ENCODE assay signal across 8 cellular contexts in the genomic region with DNA sequence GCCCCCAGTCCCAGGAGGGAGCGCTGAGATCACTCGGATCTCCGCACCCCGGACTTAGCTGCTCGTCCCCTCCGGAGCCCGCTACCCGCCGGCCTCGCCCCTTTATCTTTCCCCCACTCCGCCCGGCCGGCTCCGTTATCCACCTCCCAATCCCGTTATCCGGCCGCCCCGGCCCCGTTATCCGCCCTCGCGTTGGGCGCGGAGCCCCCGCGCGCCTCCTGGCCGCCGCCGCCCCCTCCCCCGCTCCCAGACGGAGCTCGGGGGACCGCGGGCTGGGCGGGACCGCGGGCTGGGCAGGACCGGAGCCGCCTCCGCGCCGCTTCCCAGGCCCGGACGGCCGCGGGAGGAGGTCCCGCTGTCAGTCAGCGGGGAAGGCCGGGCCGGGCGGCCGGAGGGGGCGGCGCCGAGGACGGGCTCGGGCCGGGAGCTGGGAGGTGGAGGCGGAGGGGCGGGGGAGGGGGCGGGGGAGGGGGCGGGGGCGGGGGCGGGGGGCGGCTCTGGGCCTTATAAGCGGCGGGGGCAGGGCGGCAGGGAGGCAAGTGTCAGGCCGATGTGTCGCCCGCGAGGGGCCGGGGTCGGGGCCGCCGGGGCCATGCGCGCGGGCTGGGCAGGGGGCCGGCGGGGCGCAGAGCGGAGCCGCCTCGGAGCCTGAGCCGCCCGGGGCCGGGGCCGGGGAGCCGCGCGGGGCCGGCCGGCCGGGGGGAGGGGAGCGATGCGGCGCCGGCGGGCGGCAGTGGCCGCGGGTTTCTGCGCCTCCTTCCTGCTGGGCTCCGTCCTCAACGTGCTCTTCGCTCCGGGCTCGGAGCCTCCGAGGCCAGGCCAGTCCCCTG. TPM values are rescaled to one million over a fixed set of nuclear protein-coding genes. Genes with fewer than 3 reads are reported as not detected.
A peak's percentile ranks its signal among the peaks of the same experiment; 100 is the strongest.
DNase-seq lines count a peak whose midpoint lies in the region; ATAC-seq and TF ChIP-seq lines count a peak whose summit lies in the region.

A gene with protein sequence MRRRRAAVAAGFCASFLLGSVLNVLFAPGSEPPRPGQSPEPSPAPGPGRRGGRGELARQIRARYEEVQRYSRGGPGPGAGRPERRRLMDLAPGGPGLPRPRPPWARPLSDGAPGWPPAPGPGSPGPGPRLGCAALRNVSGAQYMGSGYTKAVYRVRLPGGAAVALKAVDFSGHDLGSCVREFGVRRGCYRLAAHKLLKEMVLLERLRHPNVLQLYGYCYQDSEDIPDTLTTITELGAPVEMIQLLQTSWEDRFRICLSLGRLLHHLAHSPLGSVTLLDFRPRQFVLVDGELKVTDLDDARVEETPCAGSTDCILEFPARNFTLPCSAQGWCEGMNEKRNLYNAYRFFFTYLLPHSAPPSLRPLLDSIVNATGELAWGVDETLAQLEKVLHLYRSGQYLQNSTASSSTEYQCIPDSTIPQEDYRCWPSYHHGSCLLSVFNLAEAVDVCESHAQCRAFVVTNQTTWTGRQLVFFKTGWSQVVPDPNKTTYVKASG (plus strand): TSS at position 534 of the 830 bp plus-strand sequence. CDS start 179 bp downstream, at position 713.

- H3K27me3 Mint-ChIP-seq in T-helper 2 cell treated with Interferon-gamma antibody and Interleukin-4, amounts not matched to agents 5 μg/mL and 100 μg/mL, for 36 hours (ENCODE audit: low read depth), result peaks cover 68% of the 10 kb centered on the region

- CTCF ChIA-PET in BJ (lab: Yijun Ruan, JAX), result interaction anchor here (0.7 to 1.7 kb wide), 4 partner anchors 20 to 178 kb away, joined by 3 to 5 read pairs (median 3); no protein-coding TSS in a partner anchor

- no peaks in the 10 kb centered on the region for H3K36me3 Mint-ChIP-seq in T-helper 2 cell treated with Interferon-gamma antibody and Interleukin-4, amounts not matched to agents 5 μg/mL and 100 μg/mL, for 36 hours (ENCODE audit: low read depth)

- H3K27me3 ChIP-seq in BJ (ENCODE audit: control insufficient read depth, insufficient read depth, low read length) (peaks cover 12% of the 10 kb centered on the region), dorsolateral prefrontal cortex (no peaks in the 10 kb centered on the region)

- H3K4me3 ChIP-seq in BJ (ENCODE audit: low read depth, low read length) (peak within 1 kb of the TSS; percentile 43), dorsolateral prefrontal cortex (peak within 1 kb of the TSS; percentile 54 to 88 (median 76))

- peak within 1 kb of the TSS; percentile 22 to 94 (median 81) for H3K27ac ChIP-seq in dorsolateral prefrontal cortex

- DNase-seq in BJ (ENCODE audit: low read depth) (no peak), dorsolateral prefrontal cortex (peak in 9 of 10 donors; percentile 36 to 85 (median 72)), left lobe of liver (ENCODE audit: low spot score) (peak; percentile 91), NK-92 (lab: John Stamatoyannopoulos, UW; ENCODE audit: unreplicated experiment) (no peak)
- peak; percentile 27 for DNase-seq in T-helper 2 cell treated with Interferon-gamma antibody and Interleukin-4, amounts not matched to agents 5 μg/mL and 100 μg/mL, for 36 hours (ENCODE audit: low spot score)
- DNase-seq in stimulated activated CD8-positive, alpha-beta memory T cell treated with anti-CD3 and anti-CD28 coated beads, Interleukin-4, amount 100 ng/mL, for 24 hours (ENCODE audit: low read depth), result peak; percentile 12

- H3K36me3 ChIP-seq in BJ (ENCODE audit: control insufficient read depth, insufficient read depth, low read length), result no peaks in the 10 kb centered on the region

- H3K4me3 Mint-ChIP-seq in T-helper 2 cell treated with Interferon-gamma antibody and Interleukin-4, amounts not matched to agents 5 μg/mL and 100 μg/mL, for 36 hours, result peak within 1 kb of the TSS; percentile 61

- no peak within 1 kb of the TSS for H3K27ac Mint-ChIP-seq in T-helper 2 cell treated with Interferon-gamma antibody and Interleukin-4, amounts not matched to agents 5 μg/mL and 100 μg/mL, for 36 hours

- intact Hi-C loops in dorsolateral prefrontal cortex (cut with DNase I), result loop anchor here in 1 of 2 donors (1.0 to 5.0 kb wide), 2 partner anchors 40 to 80 kb away; no protein-coding TSS in a partner anchor

- no peaks in the 10 kb centered on the region for H3K9me3 Mint-ChIP-seq in T-helper 2 cell treated with Interferon-gamma antibody and Interleukin-4, amounts not matched to agents 5 μg/mL and 100 μg/mL, for 36 hours

- peaks cover 3% of the 10 kb centered on the region for H3K4me1 Mint-ChIP-seq in T-helper 2 cell treated with Interferon-gamma antibody and Interleukin-4, amounts not matched to agents 5 μg/mL and 100 μg/mL, for 36 hours (ENCODE audit: low read depth)

- ATAC-seq in GM18867 (IDR thresholded peaks at IDR 0.05; ENCODE audit: unreplicated experiment) (peak; percentile 59), HG03571 (IDR thresholded peaks at IDR 0.05; ENCODE audit: unreplicated experiment) (peak; percentile 62), left lobe of liver (peak; percentile 92)

- POLR2A ChIA-PET in BJ (lab: Charles Lee), result interaction anchor here (0.5 to 0.6 kb wide), 4 partner anchors 16 to 321 kb away, joined by 3 to 15 read pairs (median 6); no protein-coding TSS in a partner anchor

- TF ChIP-seq CTCF in BJ (IDR thresholded peaks at IDR 0.05; ENCODE audit: insufficient read depth, low read depth, low read length) (no peak), dorsolateral prefrontal cortex (IDR thresholded peaks at IDR 0.05 in 54 of 56, conservative IDR thresholded peaks at IDR 0.05 in 2 of 56; ENCODE audit: low read depth in 1 of 56, partially characterized antibody in 56 of 56) (no peak)

RNA-seq across cellular contexts. Expression of the gene that starts here (rescaled TPM):
- polyA plus RNA-seq in BJ (2011; rRNA removed), result 3.0 and 6.6 TPM in 2 replicates
- polyA minus RNA-seq in BJ (2011; rRNA and poly(A)+ RNA removed), result 4.9 and 7.2 TPM in 2 replicates
- 10 to 100 TPM; 26.5 to 91.2 (median 49.3) TPM for total RNA-seq in dorsolateral prefrontal cortex
- total RNA-seq in left lobe of liver, result 14.2 TPM

Comparison
In these comparisons a context has a peak if more than half of its experiments do, and no peak if none do; other contexts are left out.
1. DNase-seq: peak in T-helper 2 cell treated with Interferon-gamma antibody and Interleukin-4, amounts not matched to agents 5 μg/mL and 100 μg/mL, for 36 hours (single experiment), dorsolateral prefrontal cortex (9 of 10), left lobe of liver (single experiment) and stimulated activated CD8-positive, alpha-beta memory T cell treated with anti-CD3 and anti-CD28 coated beads, Interleukin-4, amount 100 ng/mL, for 24 hours (single experiment); none in BJ (single experiment) and NK-92 (single experiment).
2. Peak in every context shown above with its lines, with median percentiles within 50 percentile points of each other: ATAC-seq.